ENCODE assay signal across 8 cellular contexts in the genomic region with DNA sequence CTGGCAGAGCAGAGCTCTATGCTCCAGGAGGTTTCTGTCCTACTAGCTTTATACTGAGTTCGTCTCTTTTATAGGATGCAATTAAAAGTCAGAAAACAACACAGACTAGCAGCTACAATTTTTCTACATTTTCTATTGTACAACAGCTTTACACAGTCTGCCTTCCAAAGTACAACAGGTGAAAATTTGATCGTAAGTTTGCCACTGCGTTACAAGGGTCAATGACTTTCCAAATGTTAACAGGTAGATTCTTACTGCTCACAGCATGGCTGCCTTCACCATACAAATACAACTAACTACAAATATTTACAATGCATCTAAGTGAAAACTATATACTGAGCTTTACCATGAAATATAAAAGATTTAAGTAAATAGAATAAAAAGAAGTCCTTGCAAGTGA.
"Had no signal": no experiment of that assay in that cellular context is flagged by ENCODE, and none has a peak within 500 bp of the region (broad histone marks: within the 10 kb centered on the region; RNA-seq: fewer than 3 reads in every experiment).

No MANE protein-coding gene starts in this region.

- ATAC-seq: GM12878 had no signal

- DNase-seq: GDM1, GF-D8 had no signal

- FAIRE-seq: G401.6, GM12878, GM12891, GM12892, GM18507, GM19239 had no signal

- H3K4me3 ChIP-seq: GM12878 had no signal
